ENCODE assay signal across 17 cellular contexts in the genomic region with DNA sequence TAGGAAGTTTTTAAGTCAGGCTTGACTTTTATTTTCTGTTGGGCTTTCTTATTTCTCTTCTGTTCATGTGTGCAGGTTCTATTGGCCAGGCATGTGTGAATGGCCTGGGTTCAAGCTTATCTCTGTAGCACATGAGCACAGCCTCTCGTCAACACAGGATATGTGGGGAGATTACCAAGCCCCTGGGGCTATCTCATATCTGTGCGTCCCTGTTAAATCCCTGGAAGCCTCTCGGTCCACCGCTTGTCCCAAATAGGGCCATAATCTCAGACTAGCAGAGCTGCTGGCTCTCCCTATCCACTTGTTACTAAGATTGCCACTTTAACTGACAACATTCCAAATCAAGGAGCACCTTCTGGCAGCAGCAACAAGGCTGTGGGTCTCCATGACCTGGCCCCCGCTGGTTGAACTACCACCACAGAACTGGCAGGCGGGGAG. TPM values are rescaled to one million over a fixed set of nuclear protein-coding genes. Genes with fewer than 3 reads are reported as not detected.
DNase-seq lines count a peak whose midpoint lies in the region; ATAC-seq, FAIRE-seq and TF ChIP-seq lines count a peak whose summit lies in the region.
"Had no signal": no experiment of that assay in that cellular context is flagged by ENCODE, and none has a peak within 500 bp of the region (broad histone marks: within the 10 kb centered on the region; RNA-seq: fewer than 3 reads in every experiment).

No MANE protein-coding gene starts in this region.

- H3K27ac Mint-ChIP-seq in astrocyte (ENCODE audit: unreplicated experiment) = peak overlapping the region; percentile 14
- H3K27ac Mint-ChIP-seq: CD14-positive monocyte; CD8-positive, alpha-beta T cell had no signal

- H2BK15ac ChIP-seq in neuronal stem cell (ENCODE audit: low read length) = no peak overlapping the region

- WGBS in neuronal stem cell (ENCODE audit: extremely low coverage in 2 of 2, insufficient read length in 2 of 2, insufficient replicate concordance in 1 of 2), 2 donors = no CpG with 5 or more reads among the region's 6 CpGs

- H2BK12ac ChIP-seq in neuronal stem cell (ENCODE audit: low read length) = no peak overlapping the region

- FAIRE-seq in astrocyte (lab: Jason Lieb, UNC) = no peak
- FAIRE-seq: A549, GM12878, GM18507 had no signal

- TF ChIP-seq CTCF in astrocyte (IDR thresholded peaks at IDR 0.05; ENCODE audit: insufficient read depth, low read depth, low read length) = no peak

- no peak overlapping the region for H3K23ac ChIP-seq in neuronal stem cell (ENCODE audit: low read depth, low read length, poor library complexity)

- ATAC-seq in HG02981 (IDR thresholded peaks at IDR 0.05; ENCODE audit: unreplicated experiment) = no peak
- ATAC-seq: A549; CD8-positive, alpha-beta T cell; GM12878 had no signal

- no peaks in the 10 kb centered on the region for H3K79me2 ChIP-seq in astrocyte (ENCODE audit: insufficient read depth, low read length)

- H3K4ac ChIP-seq in neuronal stem cell (ENCODE audit: low read length) = no peak overlapping the region

- no peaks in the 10 kb centered on the region for H3K4me1 Mint-ChIP-seq in astrocyte (ENCODE audit: low read depth, unreplicated experiment)
- H3K4me1 Mint-ChIP-seq: CD14-positive monocyte had no signal

- H3K27ac ChIP-seq in astrocyte (ENCODE audit: low read depth, low read length) (no peak overlapping the region), neuronal stem cell (replicated peaks; ENCODE audit: low read length) (no peak overlapping the region)
- H3K27ac ChIP-seq: A549, HL-60 had no signal

- H3K36me3 ChIP-seq in astrocyte (ENCODE audit: insufficient read depth, low read length) (no peaks in the 10 kb centered on the region), neuronal stem cell (replicated peaks in 1 of 2; ENCODE audit: control insufficient read depth in 2 of 2, insufficient read depth in 2 of 2, low read length in 2 of 2) (no peaks in the 10 kb centered on the region)
- H3K36me3 ChIP-seq: HAP-1 had no signal

- H3K27me3 Mint-ChIP-seq in astrocyte (ENCODE audit: low read depth, unreplicated experiment) = peaks cover 6% of the 10 kb centered on the region

- peaks cover 2% of the 10 kb centered on the region for H3K27me3 ChIP-seq in astrocyte (ENCODE audit: insufficient read depth, low read length)
- no peaks in the 10 kb centered on the region for H3K27me3 ChIP-seq in neuronal stem cell (ENCODE audit: control insufficient read depth in 3 of 3, insufficient read depth in 3 of 3, low read depth in 1 of 3, low read length in 3 of 3)

- DNase-seq in CMK (ENCODE audit: low read depth) (peak; percentile 49), ELF-1 (ENCODE audit: low read depth, low spot score) (peak; percentile 18), astrocyte (ENCODE audit: low read depth) (no peak), neuronal stem cell (ENCODE audit: low spot score) (no peak), NCI-H2029 (lab: John Stamatoyannopoulos, UW) (no peak)
- no peak for DNase-seq in stimulated activated CD4-positive, alpha-beta T cell treated with anti-CD3 and anti-CD28 coated beads, Interleukin-2, amount 100 ng/mL, for 48 hours
- DNase-seq: Caco-2; CD8-positive, alpha-beta T cell; GOT3; KBM-7 had no signal

- no peak overlapping the region for H2BK120ac ChIP-seq in neuronal stem cell (ENCODE audit: low read depth, low read length)

- no peak overlapping the region for H4K91ac ChIP-seq in neuronal stem cell (ENCODE audit: low read depth, low read length, poor library complexity)

- H3K18ac ChIP-seq in neuronal stem cell (ENCODE audit: low read length) = peak overlapping the region; percentile 35

- H4K20me1 ChIP-seq in astrocyte (ENCODE audit: insufficient read depth, low read length) = no peaks in the 10 kb centered on the region

- H3K14ac ChIP-seq in neuronal stem cell (ENCODE audit: low read length) = no peak overlapping the region

- H3K9me3 ChIP-seq in astrocyte (ENCODE audit: insufficient read depth, low read depth, low read length) = no peaks in the 10 kb centered on the region
- H3K9me3 ChIP-seq in neuronal stem cell (replicated peaks in 1 of 2; ENCODE audit: control insufficient read depth in 2 of 2, insufficient read depth in 1 of 2, low read depth in 1 of 2, low read length in 2 of 2) = no peaks in the 10 kb centered on the region
- H3K9me3 ChIP-seq: Caco-2 had no signal

- no peak overlapping the region for H3K4me3 ChIP-seq in astrocyte (ENCODE audit: insufficient read depth, low read depth, low read length)
- no peak overlapping the region for H3K4me3 ChIP-seq in neuronal stem cell (ENCODE audit: low read length in 2 of 2)
- H3K4me3 ChIP-seq: A549, GM12878, HAP-1 had no signal

- no peaks in the 10 kb centered on the region for H3K36me3 Mint-ChIP-seq in astrocyte (ENCODE audit: low read depth, unreplicated experiment)
- H3K36me3 Mint-ChIP-seq: CD14-positive monocyte had no signal

- H3K9me3 Mint-ChIP-seq in astrocyte (ENCODE audit: unreplicated experiment) = no peaks in the 10 kb centered on the region

- no peak overlapping the region for H2AK5ac ChIP-seq in neuronal stem cell (ENCODE audit: low read depth, low read length)

- H3K9ac ChIP-seq in astrocyte (ENCODE audit: low read length) (no peak overlapping the region), neuronal stem cell (ENCODE audit: low read depth, low read length, poor library complexity) (no peak overlapping the region)

- no peak overlapping the region for H2AFZ ChIP-seq in astrocyte (ENCODE audit: low read depth, low read length)
- H2AFZ ChIP-seq in neuronal stem cell (ENCODE audit: low read length) = no peak overlapping the region

- H3K4me1 ChIP-seq in astrocyte (ENCODE audit: insufficient read depth, low read length) = peaks cover 6% of the 10 kb centered on the region
- no peaks in the 10 kb centered on the region for H3K4me1 ChIP-seq in neuronal stem cell (ENCODE audit: control insufficient read depth in 2 of 2, insufficient read depth in 1 of 2, low read depth in 1 of 2, low read length in 2 of 2)
- H3K4me1 ChIP-seq: Caco-2, HAP-1 had no signal

- H4K8ac ChIP-seq in neuronal stem cell (ENCODE audit: low read depth, low read length) = no peak overlapping the region

- H3K4me3 Mint-ChIP-seq in astrocyte (ENCODE audit: unreplicated experiment) = no peak overlapping the region
- H3K4me3 Mint-ChIP-seq: CD14-positive monocyte; CD8-positive, alpha-beta T cell had no signal

- no peak overlapping the region for H2BK5ac ChIP-seq in neuronal stem cell (ENCODE audit: low read length)

- no peaks in the 10 kb centered on the region for H3K79me1 ChIP-seq in neuronal stem cell (ENCODE audit: low read depth, low read length)

- no peak overlapping the region for H3K4me2 ChIP-seq in astrocyte (ENCODE audit: low read length)
- H3K4me2 ChIP-seq in neuronal stem cell (ENCODE audit: insufficient read depth, low read length, poor library complexity, severe bottlenecking) = no peak overlapping the region
- H3K4me2 ChIP-seq: A549 had no signal

RNA-seq across cellular contexts. Expression of a gene that starts 28.4 kb away (rescaled TPM):
- total RNA-seq in astrocyte = 2.0 and 2.5 TPM in 2 replicates
- polyA plus RNA-seq in neuronal stem cell (2013, experiment 1 of 2) = 0.79 TPM
- 0.83 TPM for polyA plus RNA-seq in neuronal stem cell (2013, experiment 2 of 2)
- total RNA-seq: Caco-2 had no signal
- polyA plus RNA-seq: CD14-positive monocyte had no signal

Comparison
In these comparisons a context has a peak if more than half of its experiments do, and no peak if none do; other contexts are left out.
1. DNase-seq: peak in CMK (single experiment) and ELF-1 (single experiment); none in astrocyte (single experiment), neuronal stem cell (single experiment), stimulated activated CD4-positive, alpha-beta T cell treated with anti-CD3 and anti-CD28 coated beads, Interleukin-2, amount 100 ng/mL, for 48 hours (0 of 2) and NCI-H2029 (single experiment).